Comparison of ENCODE assay signal across 8 cellular contexts in genomic region chr5:112737472-112738179, GRCh38. TPM values are rescaled to one million over a fixed set of nuclear protein-coding genes. Genes with fewer than 3 reads are reported as not detected.
A peak's percentile ranks its signal among the peaks of the same experiment; 100 is the strongest.
DNase-seq lines count a peak whose midpoint lies in the region; ATAC-seq and TF ChIP-seq lines count a peak whose summit lies in the region.

Gene APC, plus strand, starts transcription at chr5:112737885. Its CDS starts 17,006 bp downstream, at chr5:112754891.

- no peaks in the 10 kb centered on the region for H3K27me3 Mint-ChIP-seq in activated CD4-positive, alpha-beta T cell treated with anti-CD3 and anti-CD28 coated beads for 36 hours

- intact Hi-C loops in activated CD4-positive, alpha-beta T cell treated with anti-CD3 and anti-CD28 coated beads for 36 hours (cut with DNase I, micrococcal nuclease) = loop anchor here (1.0 to 10.0 kb wide), 3 partner anchors 30 to 573 kb away; partner anchors contain the start of gene SRP19 (in 1 of the 2)

- H3K9me3 Mint-ChIP-seq in activated CD4-positive, alpha-beta T cell treated with anti-CD3 and anti-CD28 coated beads for 36 hours (ENCODE audit: low read depth) = no peaks in the 10 kb centered on the region

- POLR2A ChIA-PET in activated CD4-positive, alpha-beta T cell treated with anti-CD3 and anti-CD28 coated beads for 36 hours (lab: Charles Lee) = interaction anchor here (0.6 to 1.0 kb wide), 2 partner anchors 30 to 131 kb away, joined by 3 to 6 read pairs; no protein-coding TSS in a partner anchor

- DNase-seq in AG08396 (ENCODE audit: low spot score) (peak; percentile 93), NCI-H510A (lab: John Stamatoyannopoulos, UW) (peak; percentile 46), choroid plexus epithelial cell (ENCODE audit: low read depth) (peak; percentile 91), kidney glomerular epithelial cell (lab: John Stamatoyannopoulos, UW) (peak; percentile 82)
- DNase-seq in activated CD4-positive, alpha-beta T cell treated with anti-CD3 and anti-CD28 coated beads for 36 hours = peak; percentile 92
- peak; percentile 93 for DNase-seq in stimulated activated CD4-positive, alpha-beta T cell treated with anti-CD3 and anti-CD28 coated beads, Interleukin-15, amount 100 ng/mL, for 24 hours

- peaks cover 16% of the 10 kb centered on the region for H3K4me1 Mint-ChIP-seq in activated CD4-positive, alpha-beta T cell treated with anti-CD3 and anti-CD28 coated beads for 36 hours

- peak within 1 kb of the TSS; percentile 93 for H3K4me3 Mint-ChIP-seq in activated CD4-positive, alpha-beta T cell treated with anti-CD3 and anti-CD28 coated beads for 36 hours

- H3K4me3 ChIP-seq in choroid plexus epithelial cell (ENCODE audit: low read depth, low read length) = peak within 1 kb of the TSS; percentile 92

- peaks cover 4% of the 10 kb centered on the region for H3K36me3 Mint-ChIP-seq in activated CD4-positive, alpha-beta T cell treated with anti-CD3 and anti-CD28 coated beads for 36 hours (ENCODE audit: low read depth)

- CTCF ChIA-PET in activated CD4-positive, alpha-beta T cell treated with anti-CD3 and anti-CD28 coated beads for 36 hours (lab: Charles Lee) = interaction anchor here (0.6 to 1.9 kb wide), 7 partner anchors 9 to 643 kb away, joined by 3 to 9 read pairs (median 4); no protein-coding TSS in a partner anchor

- peak within 1 kb of the TSS; percentile 83 for H3K27ac Mint-ChIP-seq in activated CD4-positive, alpha-beta T cell treated with anti-CD3 and anti-CD28 coated beads for 36 hours

- ATAC-seq in GM18909 (IDR thresholded peaks at IDR 0.05; ENCODE audit: poor library complexity, unreplicated experiment) (peak; percentile 99), HG03139 (IDR thresholded peaks at IDR 0.05; ENCODE audit: unreplicated experiment) (peak; percentile 99)
- peak; percentile 99 for ATAC-seq in activated CD4-positive, alpha-beta T cell treated with anti-CD3 and anti-CD28 coated beads for 36 hours

- no peak for TF ChIP-seq CTCF in choroid plexus epithelial cell (conservative IDR thresholded peaks at IDR 0.05; ENCODE audit: low read depth, low read length)

RNA-seq across cellular contexts. Expression of gene APC, which starts in this region (rescaled TPM):
- total RNA-seq in activated CD4-positive, alpha-beta T cell treated with anti-CD3 and anti-CD28 coated beads for 36 hours = 10 to 100 TPM; 20.1 to 22.3 TPM

Comparison
In these comparisons a context has a peak if more than half of its experiments do, and no peak if none do; other contexts are left out.
1. Peak in every context shown above with its lines: DNase-seq, ATAC-seq and H3K4me3 ChIP-seq.